Comparison of ENCODE assay signal across 8 cellular contexts in the genomic region with DNA sequence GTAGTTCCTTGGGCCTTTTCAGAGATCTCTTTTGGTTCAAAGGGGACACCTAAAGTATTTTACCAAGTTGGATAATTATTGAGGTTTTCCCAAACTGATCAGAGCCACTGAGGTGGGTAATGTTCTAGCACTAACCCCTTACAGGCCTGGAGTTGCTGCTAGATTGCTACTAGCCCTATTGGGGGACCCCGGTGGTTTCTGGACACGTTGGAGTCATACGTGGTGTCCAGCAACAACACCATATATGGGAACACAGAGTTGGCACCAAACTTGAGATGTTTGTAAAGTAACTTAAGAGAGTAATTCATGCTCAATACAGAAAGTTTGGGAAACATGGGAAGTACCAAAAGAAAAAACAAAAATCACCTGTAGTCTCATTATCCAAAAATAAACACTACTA. TPM values are rescaled to one million over a fixed set of nuclear protein-coding genes. Genes with fewer than 3 reads are reported as not detected.
A peak's percentile ranks its signal among the peaks of the same experiment; 100 is the strongest.
DNase-seq lines count a peak whose midpoint lies in the region; ATAC-seq lines count a peak whose summit lies in the region.

No MANE protein-coding gene starts in this region.

- peak overlapping the region; percentile 69; the same call in 1 of the 2 replicates for H3K4me3 ChIP-seq in iPS DF 6.9 (ENCODE audit: low read length)
- peak overlapping the region; percentile 81 for H3K4me3 ChIP-seq in skeletal muscle satellite cell (ENCODE audit: low read length)

- peaks cover 12% of the 10 kb centered on the region for H3K4me1 Mint-ChIP-seq in T-helper 1 cell treated with Interleukin-12 subunit alpha and Interleukin-12 subunit beta and Interleukin-4 antibody, amounts not matched to agents 30 μg/mL and 1 μg/mL, for 36 hours (ENCODE audit: low read depth)

- peak overlapping the region; percentile 99 for H3K4me2 ChIP-seq in skeletal muscle satellite cell (ENCODE audit: low read length)

- no peak for ATAC-seq in activated naive CD4-positive, alpha-beta T cell treated with anti-CD3 and anti-CD28 coated beads, Interleukin-2, amount 50 U/mL, for 72 hours
- ATAC-seq in GM21717 (IDR thresholded peaks at IDR 0.05; ENCODE audit: unreplicated experiment) = no peak
- no peak for ATAC-seq in GM21360 (IDR thresholded peaks at IDR 0.05; ENCODE audit: unreplicated experiment)

- H3K36me3 ChIP-seq in iPS DF 6.9 (ENCODE audit: control insufficient read depth, insufficient read depth, low read length) = no peaks in the 10 kb centered on the region
- no peaks in the 10 kb centered on the region for H3K36me3 ChIP-seq in skeletal muscle satellite cell (ENCODE audit: insufficient read depth, low read length)

- H3K9me3 ChIP-seq in iPS DF 6.9 (ENCODE audit: control insufficient read depth, insufficient read depth, low read length) (no peaks in the 10 kb centered on the region), skeletal muscle satellite cell (replicated peaks; ENCODE audit: low read length) (no peaks in the 10 kb centered on the region)

- H3K36me3 Mint-ChIP-seq in T-helper 1 cell treated with Interleukin-12 subunit alpha and Interleukin-12 subunit beta and Interleukin-4 antibody, amounts not matched to agents 30 μg/mL and 1 μg/mL, for 36 hours (ENCODE audit: low read depth) = no peaks in the 10 kb centered on the region
- H3K36me3 Mint-ChIP-seq in activated naive CD4-positive, alpha-beta T cell treated with anti-CD3 and anti-CD28 coated beads, Interleukin-2, amount 50 U/mL, for 72 hours = peaks cover 0 to 4% of the 10 kb centered on the region in 2 donors

- DNase-seq in T-helper 1 cell (no peak), iPS DF 6.9 (ENCODE audit: low read depth, low spot score) (no peak), GDM1 (lab: John Stamatoyannopoulos, UW) (no peak)
- no peak for DNase-seq in activated naive CD4-positive, alpha-beta T cell treated with anti-CD3 and anti-CD28 coated beads, Interleukin-2, amount 50 U/mL, for 72 hours (ENCODE audit: low spot score in 2 of 2)

- H3K9ac ChIP-seq in skeletal muscle satellite cell (ENCODE audit: low read depth, low read length) = peak overlapping the region; percentile 90

- H3K4me3 Mint-ChIP-seq in T-helper 1 cell treated with Interleukin-12 subunit alpha and Interleukin-12 subunit beta and Interleukin-4 antibody, amounts not matched to agents 30 μg/mL and 1 μg/mL, for 36 hours = peak overlapping the region; percentile 92

- no peaks in the 10 kb centered on the region for H3K4me1 ChIP-seq in iPS DF 6.9 (ENCODE audit: control insufficient read depth, insufficient read depth, low read length)
- peaks cover 11% of the 10 kb centered on the region for H3K4me1 ChIP-seq in skeletal muscle satellite cell (ENCODE audit: control insufficient read depth, insufficient read depth, low read length)

- no peak overlapping the region for H3K27ac ChIP-seq in iPS DF 6.9 (ENCODE audit: low read length)

- H3K27me3 ChIP-seq in iPS DF 6.9 (ENCODE audit: control insufficient read depth, insufficient read depth, low read length) (no peaks in the 10 kb centered on the region), skeletal muscle satellite cell (ENCODE audit: control insufficient read depth, insufficient read depth, low read length) (no peaks in the 10 kb centered on the region)

- no peaks in the 10 kb centered on the region for H3K9me3 Mint-ChIP-seq in T-helper 1 cell treated with Interleukin-12 subunit alpha and Interleukin-12 subunit beta and Interleukin-4 antibody, amounts not matched to agents 30 μg/mL and 1 μg/mL, for 36 hours
- no peaks in the 10 kb centered on the region for H3K9me3 Mint-ChIP-seq in activated naive CD4-positive, alpha-beta T cell treated with anti-CD3 and anti-CD28 coated beads, Interleukin-2, amount 50 U/mL, for 72 hours

- peak overlapping the region; percentile 89 for H3K27ac Mint-ChIP-seq in T-helper 1 cell treated with Interleukin-12 subunit alpha and Interleukin-12 subunit beta and Interleukin-4 antibody, amounts not matched to agents 30 μg/mL and 1 μg/mL, for 36 hours
- H3K27ac Mint-ChIP-seq in activated naive CD4-positive, alpha-beta T cell treated with anti-CD3 and anti-CD28 coated beads, Interleukin-2, amount 50 U/mL, for 72 hours = peak overlapping the region; percentile 82 to 98

- WGBS in iPS DF 6.9 (ENCODE audit: insufficient coverage, insufficient read length) = no CpG with 5 or more reads among the region's 3 CpGs

- H3K27me3 Mint-ChIP-seq in T-helper 1 cell treated with Interleukin-12 subunit alpha and Interleukin-12 subunit beta and Interleukin-4 antibody, amounts not matched to agents 30 μg/mL and 1 μg/mL, for 36 hours (ENCODE audit: low read depth) = no peaks in the 10 kb centered on the region

RNA-seq across cellular contexts. Expression of a gene that starts 0.6 kb away (rescaled TPM):
- 1 to 10 TPM in 1 of 2 donors, under 1 TPM in 1; 0.64 to 1.4 TPM for total RNA-seq in activated naive CD4-positive, alpha-beta T cell treated with anti-CD3 and anti-CD28 coated beads, Interleukin-2, amount 50 U/mL, for 72 hours
- 4.1 and 9.8 TPM in 2 replicates for total RNA-seq in skeletal muscle satellite cell (2012; rRNA removed)

RNA-seq across cellular contexts. Expression of a gene that starts 0.7 kb away (rescaled TPM):
- total RNA-seq in activated naive CD4-positive, alpha-beta T cell treated with anti-CD3 and anti-CD28 coated beads, Interleukin-2, amount 50 U/mL, for 72 hours = 10 to 100 TPM in 1 of 2 donors, 1 to 10 TPM in 1; 3.1 to 14.4 TPM
- total RNA-seq in skeletal muscle satellite cell (2012; rRNA removed) = 10.1 and 13.5 TPM in 2 replicates
